7 cellular contexts compared by ENCODE assay signal in the genomic region with DNA sequence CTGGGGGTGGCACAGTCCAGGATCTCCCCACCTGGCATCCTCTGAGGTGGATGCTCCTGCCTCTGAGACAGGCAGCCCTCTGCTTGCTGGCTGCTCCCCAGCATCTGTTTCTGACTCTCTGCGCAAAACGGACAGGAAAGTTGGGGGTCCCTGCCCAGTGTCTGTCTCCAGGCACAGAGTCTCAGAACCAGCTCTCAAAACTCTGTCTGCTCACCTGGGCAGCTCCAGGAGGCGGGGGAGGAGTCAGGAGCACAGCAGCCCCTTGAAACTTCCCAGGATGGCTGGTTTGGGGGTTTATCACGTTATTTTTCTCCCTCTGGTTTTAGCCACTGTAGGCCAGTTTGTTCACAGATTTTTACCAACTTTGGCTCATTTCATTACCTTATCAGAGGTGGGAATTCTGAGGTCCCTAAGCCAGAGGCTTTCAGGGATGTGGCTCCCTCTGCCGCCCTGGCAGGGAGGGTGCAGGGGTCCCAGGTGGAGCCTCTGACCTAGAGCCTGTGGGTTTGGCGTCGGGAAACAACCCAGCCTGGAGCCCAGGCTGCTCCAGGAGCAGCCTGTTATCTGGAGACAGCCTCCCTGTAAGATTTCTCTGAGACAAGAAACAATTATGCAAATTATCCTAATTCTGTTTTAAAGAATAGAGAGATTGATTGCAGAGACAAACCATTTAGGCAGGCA.
DNase-seq lines count a peak whose midpoint lies in the region; FAIRE-seq and TF ChIP-seq lines count a peak whose summit lies in the region.
"Not testable (repeated sequence)": the region's sequence is repeated elsewhere in the genome, so short reads cannot be mapped to it uniquely, and the experiment has no call there.

No MANE protein-coding gene starts in this region.

- FAIRE-seq in D721Med (lab: Jason Lieb, UNC); keratinocyte (lab: Jason Lieb, UNC): not testable (repeated sequence)

- not testable (repeated sequence) for H3K9me1 ChIP-seq in keratinocyte (ENCODE audit: control insufficient read depth, extremely low read depth, insufficient read depth, low read length)

- not testable (repeated sequence) for H3K4me3 ChIP-seq in keratinocyte (ENCODE audit: control insufficient read depth in 2 of 3, extremely low read depth in 1 of 3, insufficient read depth in 2 of 3, low read depth in 1 of 3, low read length in 3 of 3); neutrophil (ENCODE audit: low read depth in 1 of 2, low read length in 1 of 2)

- not testable (repeated sequence) for H3K36me3 ChIP-seq in keratinocyte (ENCODE audit: control insufficient read depth in 2 of 2, extremely low read depth in 1 of 2, insufficient read depth in 2 of 2, low read length in 2 of 2); neutrophil

- H2AFZ ChIP-seq in keratinocyte (ENCODE audit: control insufficient read depth, low read length), result not testable (repeated sequence)

- H3K4me2 ChIP-seq in keratinocyte (ENCODE audit: control insufficient read depth, extremely low read depth, insufficient read depth, low read depth, low read length), result not testable (repeated sequence)

- H3K4me1 ChIP-seq in keratinocyte (ENCODE audit: control insufficient read depth, extremely low read depth, insufficient read depth, low read length), result not testable (repeated sequence)
- H3K4me1 ChIP-seq in neutrophil (ENCODE audit: control insufficient read depth in 1 of 2, insufficient read depth in 1 of 2, low read depth in 1 of 2, low read length in 1 of 2), result peaks cover 29 to 34% of the 10 kb centered on the region in 2 experiments

- not testable (repeated sequence) for DNase-seq in D721Med (ENCODE audit: insufficient read length, low spot score); keratinocyte (ENCODE audit: low read depth, low spot score)
- DNase-seq in HEK293T (ENCODE audit: extremely low spot score) (peak; percentile 33), NCI-H2171 (lab: John Stamatoyannopoulos, UW) (peak; percentile 16), SK-MEL-5 (ENCODE audit: low read depth, low spot score) (peak; percentile 26), ecto neural progenitor cell (ENCODE audit: low spot score) (peak; percentile 60)

- peak; percentile 20 for TF ChIP-seq CTCF in D721Med (IDR thresholded peaks at IDR 0.05; ENCODE audit: insufficient read depth, missing control alignments)
- peak in 2 of 3 experiments; percentile 15 to 24 for TF ChIP-seq CTCF in keratinocyte (optimal IDR thresholded peaks at IDR 0.05 in 1 of 3, IDR thresholded peaks at IDR 0.05 in 1 of 3, conservative IDR thresholded peaks at IDR 0.05 in 1 of 3; ENCODE audit: extremely low read depth in 1 of 3, insufficient read depth in 2 of 3, low read length in 3 of 3)
- not testable (repeated sequence) for TF ChIP-seq CTCF in neutrophil (IDR thresholded peaks at IDR 0.05)

- POLR2A ChIA-PET in HEK293T (lab: Yijun Ruan, JAX), result not testable (repeated sequence)

- not testable (repeated sequence) for H3K9me3 ChIP-seq in keratinocyte (ENCODE audit: control insufficient read depth, low read depth, low read length); neutrophil

- H3K27me3 ChIP-seq in keratinocyte (ENCODE audit: control insufficient read depth, extremely low read depth, insufficient read depth, low read length); neutrophil: not testable (repeated sequence)

- H4K20me1 ChIP-seq in keratinocyte (ENCODE audit: control insufficient read depth, extremely low read depth, insufficient read depth, low read length), result not testable (repeated sequence)

- not testable (repeated sequence) for H3K79me2 ChIP-seq in keratinocyte (ENCODE audit: control insufficient read depth, insufficient read depth, low read length)

- in situ Hi-C loops in SK-MEL-5 (cut with HindIII; ENCODE audit: low pct_unique_long_range_greater_than_20kb, low sequenced_read_pairs), result not testable (repeated sequence)

- H3K9ac ChIP-seq in keratinocyte (ENCODE audit: control insufficient read depth, extremely low read depth, insufficient read depth, low read length), result not testable (repeated sequence)

- CTCF ChIA-PET in HEK293T (lab: Yijun Ruan, JAX), result not testable (repeated sequence)

- dilution Hi-C loops in keratinocyte (cut with MboI; ENCODE audit: extremely low pct_ligation_motif_present, low sequenced_read_pairs), result not testable (repeated sequence)

- not testable (repeated sequence) for H3K27ac ChIP-seq in keratinocyte (ENCODE audit: control insufficient read depth, insufficient read depth, low read length)
- H3K27ac ChIP-seq in neutrophil, result peak overlapping the region; percentile 72
